15 cellular contexts compared by ENCODE assay signal in genomic region chr2:96340493-96341414, GRCh38. TPM values are rescaled to one million over a fixed set of nuclear protein-coding genes. Genes with fewer than 3 reads are reported as not detected.
A peak's percentile ranks its signal among the peaks of the same experiment; 100 is the strongest.
DNase-seq lines count a peak whose midpoint lies in the region; ATAC-seq and TF ChIP-seq lines count a peak whose summit lies in the region.
"Had no signal": no experiment of that assay in that cellular context is flagged by ENCODE, and none has a peak within 500 bp of the region (broad histone marks: within the 10 kb centered on the region; RNA-seq: fewer than 3 reads in every experiment).

No MANE protein-coding gene starts in this region.

- intact Hi-C loops in left cardiac atrium (cut with DNase I), result no loop called here

- DNase-seq in activated T-cell treated with anti-CD3 and anti-CD28 coated beads, Interleukin-2, amount 50 U/mL, for 4 hours, result no peak
- no peak for DNase-seq in activated T-cell treated with anti-CD3 and anti-CD28 coated beads, Interleukin-2, amount 50 U/mL, for 1 hour
- DNase-seq in HS-5 (ENCODE audit: low read depth) (peak; percentile 93), osteocyte (ENCODE audit: extremely low spot score, unreplicated experiment) (no peak), NCI-H510A treated with DMSO at 0.1 percent for 48 hours (lab: John Stamatoyannopoulos, UW) (no peak), left cardiac atrium (no peak), SIG-M5 (lab: John Stamatoyannopoulos, UW) (no peak)
- no peak for DNase-seq in activated naive CD8-positive, alpha-beta T cell treated with anti-CD3 and anti-CD28 coated beads, Interleukin-2, amount 50 U/mL, for 24 hours
- DNase-seq: GDM1, midbrain, NCI-H1105 treated with DMSO at 0.1 percent for 48 hours, NCI-H524 had no signal

- peaks cover 64% of the 10 kb centered on the region for H3K4me1 Mint-ChIP-seq in activated T-cell treated with anti-CD3 and anti-CD28 coated beads, Interleukin-2, amount 50 U/mL, for 4 hours (ENCODE audit: low read depth)
- H3K4me1 Mint-ChIP-seq in activated naive CD8-positive, alpha-beta T cell treated with anti-CD3 and anti-CD28 coated beads, Interleukin-2, amount 50 U/mL, for 24 hours, result peaks cover 70% of the 10 kb centered on the region
- peaks cover 19% of the 10 kb centered on the region for H3K4me1 Mint-ChIP-seq in osteocyte (ENCODE audit: unreplicated experiment)

- peaks cover 1% of the 10 kb centered on the region for H3K36me3 Mint-ChIP-seq in activated T-cell treated with anti-CD3 and anti-CD28 coated beads, Interleukin-2, amount 50 U/mL, for 4 hours (ENCODE audit: insufficient read depth)
- peaks cover 76% of the 10 kb centered on the region for H3K36me3 Mint-ChIP-seq in activated naive CD8-positive, alpha-beta T cell treated with anti-CD3 and anti-CD28 coated beads, Interleukin-2, amount 50 U/mL, for 24 hours (ENCODE audit: low read depth)
- H3K36me3 Mint-ChIP-seq in osteocyte (ENCODE audit: unreplicated experiment), result peaks cover 5% of the 10 kb centered on the region

- H3K27me3 Mint-ChIP-seq in activated T-cell treated with anti-CD3 and anti-CD28 coated beads, Interleukin-2, amount 50 U/mL, for 4 hours (ENCODE audit: low read depth), result no peaks in the 10 kb centered on the region
- H3K27me3 Mint-ChIP-seq in activated naive CD8-positive, alpha-beta T cell treated with anti-CD3 and anti-CD28 coated beads, Interleukin-2, amount 50 U/mL, for 24 hours, result no peaks in the 10 kb centered on the region
- H3K27me3 Mint-ChIP-seq in osteocyte (ENCODE audit: unreplicated experiment), result no peaks in the 10 kb centered on the region
- H3K27me3 Mint-ChIP-seq: progenitor cell of endocrine pancreas had no signal

- peak overlapping the region; percentile 9 for H3K4me3 Mint-ChIP-seq in activated T-cell treated with anti-CD3 and anti-CD28 coated beads, Interleukin-2, amount 50 U/mL, for 4 hours
- H3K4me3 Mint-ChIP-seq in activated naive CD8-positive, alpha-beta T cell treated with anti-CD3 and anti-CD28 coated beads, Interleukin-2, amount 50 U/mL, for 24 hours, result peak overlapping the region; percentile 35
- no peak overlapping the region for H3K4me3 Mint-ChIP-seq in osteocyte (ENCODE audit: unreplicated experiment)

- peak overlapping the region; percentile 40 for H3K27ac Mint-ChIP-seq in activated naive CD8-positive, alpha-beta T cell treated with anti-CD3 and anti-CD28 coated beads, Interleukin-2, amount 50 U/mL, for 24 hours
- peak overlapping the region; percentile 42 for H3K27ac Mint-ChIP-seq in osteocyte (ENCODE audit: unreplicated experiment)

- no peak for TF ChIP-seq CTCF in osteocyte (IDR thresholded peaks at IDR 0.05)

- ATAC-seq in activated T-cell treated with anti-CD3 and anti-CD28 coated beads, Interleukin-2, amount 50 U/mL, for 4 hours, result no peak
- no peak for ATAC-seq in activated naive CD8-positive, alpha-beta T cell treated with anti-CD3 and anti-CD28 coated beads, Interleukin-2, amount 50 U/mL, for 24 hours
- ATAC-seq in left cardiac atrium, result no peak
- ATAC-seq: esophagus mucosa, Right ventricle myocardium inferior had no signal

- no peaks in the 10 kb centered on the region for H3K9me3 Mint-ChIP-seq in activated T-cell treated with anti-CD3 and anti-CD28 coated beads, Interleukin-2, amount 50 U/mL, for 4 hours
- no peaks in the 10 kb centered on the region for H3K9me3 Mint-ChIP-seq in activated naive CD8-positive, alpha-beta T cell treated with anti-CD3 and anti-CD28 coated beads, Interleukin-2, amount 50 U/mL, for 24 hours
- H3K9me3 Mint-ChIP-seq in osteocyte (ENCODE audit: unreplicated experiment), result no peaks in the 10 kb centered on the region

RNA-seq across cellular contexts. Expression of gene NCAPH, which starts 5.2 kb away (rescaled TPM):
- total RNA-seq in activated T-cell treated with anti-CD3 and anti-CD28 coated beads, Interleukin-2, amount 50 U/mL, for 4 hours, result 10 to 100 TPM; 15.5 to 22.9 (median 16.4) TPM
- total RNA-seq in osteocyte, result 5.9 and 7.7 TPM in 2 replicates
- total RNA-seq in left cardiac atrium, result 1 to 10 TPM in 1 of 2 donors, under 1 TPM in 1; 0.42 to 2.9 TPM

RNA-seq across cellular contexts. Expression of gene ITPRIPL1, which starts 15.6 kb away (rescaled TPM):
- 10 to 100 TPM; 30.2 to 39.5 (median 31.6) TPM for total RNA-seq in activated T-cell treated with anti-CD3 and anti-CD28 coated beads, Interleukin-2, amount 50 U/mL, for 4 hours
- 0.50 and 0.86 TPM in 2 replicates for total RNA-seq in osteocyte
- total RNA-seq in left cardiac atrium, result 1 to 10 TPM; 1.4 to 2.1 TPM

RNA-seq across cellular contexts. Expression of gene SNRNP200, which starts 35.4 kb away (rescaled TPM):
- 100 to 1,000 TPM; 219 to 232 (median 223) TPM for total RNA-seq in activated T-cell treated with anti-CD3 and anti-CD28 coated beads, Interleukin-2, amount 50 U/mL, for 4 hours
- total RNA-seq in osteocyte, result 114 and 122 TPM in 2 replicates
- total RNA-seq in left cardiac atrium, result 10 to 100 TPM; 51.6 to 61.5 TPM

Comparison
In these comparisons a context has a peak if more than half of its experiments do, and no peak if none do; other contexts are left out.
1. RNA of gene ITPRIPL1, which starts 15.6 kb away (total RNA-seq): 30.2 to 39.5 TPM in activated T-cell treated with anti-CD3 and anti-CD28 coated beads, Interleukin-2, amount 50 U/mL, for 4 hours; 1.4 to 2.1 TPM in left cardiac atrium and 0.50 to 0.86 TPM in osteocyte; every median in the first group is over 10 times any median in the second.